Comparison of ENCODE assay signal across 2 cellular contexts in the genomic region with DNA sequence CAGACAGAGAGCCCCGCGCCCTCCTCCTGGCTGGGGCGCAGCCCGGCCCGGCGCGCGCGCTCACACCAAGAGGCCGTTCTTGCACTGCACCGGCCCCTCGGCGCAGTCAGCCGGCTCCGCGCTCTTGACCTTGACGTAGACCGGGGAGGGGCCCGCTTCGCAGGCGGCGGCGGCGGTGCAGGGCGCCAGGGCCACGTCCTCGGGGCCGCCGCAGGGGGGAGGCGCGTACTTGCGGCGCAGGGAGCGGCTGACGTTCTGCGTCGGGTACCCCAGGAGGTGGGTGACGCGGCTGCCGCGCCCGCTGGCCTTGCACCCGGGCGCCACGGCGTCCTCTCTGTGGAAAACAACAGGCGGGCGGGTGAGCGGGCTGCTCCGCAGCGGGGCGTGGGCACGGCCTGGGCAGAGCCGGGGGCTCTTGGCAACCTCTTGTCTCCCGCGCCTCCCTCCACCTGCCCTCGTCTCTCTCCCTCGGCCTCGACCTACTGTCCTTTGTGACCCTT.
TF ChIP-seq lines count a peak whose summit lies in the region.

No MANE protein-coding gene starts in this region.

TF ChIP-seq in HEK293, 187 proteins besides CTCF, POLR2A, EP300 and RAD21 (continued from another document):
- no peak for TF ChIP-seq ZNF560 (tag by site-specific recombination; IDR thresholded peaks at IDR 0.05; ENCODE audit: borderline replicate concordance)
- TF ChIP-seq ZBTB8A (tag by site-specific recombination; IDR thresholded peaks at IDR 0.05), result peak; percentile 71
- TF ChIP-seq GLIS2 (tag by site-specific recombination; IDR thresholded peaks at IDR 0.05), result peak; percentile 69
- TF ChIP-seq, protein P1, sequence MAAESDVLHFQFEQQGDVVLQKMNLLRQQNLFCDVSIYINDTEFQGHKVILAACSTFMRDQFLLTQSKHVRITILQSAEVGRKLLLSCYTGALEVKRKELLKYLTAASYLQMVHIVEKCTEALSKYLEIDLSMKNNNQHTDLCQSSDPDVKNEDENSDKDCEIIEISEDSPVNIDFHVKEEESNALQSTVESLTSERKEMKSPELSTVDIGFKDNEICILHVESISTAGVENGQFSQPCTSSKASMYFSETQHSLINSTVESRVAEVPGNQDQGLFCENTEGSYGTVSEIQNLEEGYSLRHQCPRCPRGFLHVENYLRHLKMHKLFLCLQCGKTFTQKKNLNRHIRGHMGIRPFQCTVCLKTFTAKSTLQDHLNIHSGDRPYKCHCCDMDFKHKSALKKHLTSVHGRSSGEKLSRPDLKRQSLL (tag by site-specific recombination; IDR thresholded peaks at IDR 0.05), result 0 out of 2 replicates have a peak, but pooled peaks have one; percentile 2
- TF ChIP-seq WT1 (tag by site-specific recombination; IDR thresholded peaks at IDR 0.05), result peak; percentile 6; the same call in 1 of the 2 replicates
- TF ChIP-seq ZNF701 (tag by site-specific recombination; IDR thresholded peaks at IDR 0.05), result no peak
- no peak for TF ChIP-seq ZFP69B (tag by site-specific recombination; IDR thresholded peaks at IDR 0.05)
- TF ChIP-seq ZNF423 (tag by site-specific recombination; IDR thresholded peaks at IDR 0.05), result peak; percentile 39; the same call in 1 of the 2 replicates
- TF ChIP-seq, protein P2, sequence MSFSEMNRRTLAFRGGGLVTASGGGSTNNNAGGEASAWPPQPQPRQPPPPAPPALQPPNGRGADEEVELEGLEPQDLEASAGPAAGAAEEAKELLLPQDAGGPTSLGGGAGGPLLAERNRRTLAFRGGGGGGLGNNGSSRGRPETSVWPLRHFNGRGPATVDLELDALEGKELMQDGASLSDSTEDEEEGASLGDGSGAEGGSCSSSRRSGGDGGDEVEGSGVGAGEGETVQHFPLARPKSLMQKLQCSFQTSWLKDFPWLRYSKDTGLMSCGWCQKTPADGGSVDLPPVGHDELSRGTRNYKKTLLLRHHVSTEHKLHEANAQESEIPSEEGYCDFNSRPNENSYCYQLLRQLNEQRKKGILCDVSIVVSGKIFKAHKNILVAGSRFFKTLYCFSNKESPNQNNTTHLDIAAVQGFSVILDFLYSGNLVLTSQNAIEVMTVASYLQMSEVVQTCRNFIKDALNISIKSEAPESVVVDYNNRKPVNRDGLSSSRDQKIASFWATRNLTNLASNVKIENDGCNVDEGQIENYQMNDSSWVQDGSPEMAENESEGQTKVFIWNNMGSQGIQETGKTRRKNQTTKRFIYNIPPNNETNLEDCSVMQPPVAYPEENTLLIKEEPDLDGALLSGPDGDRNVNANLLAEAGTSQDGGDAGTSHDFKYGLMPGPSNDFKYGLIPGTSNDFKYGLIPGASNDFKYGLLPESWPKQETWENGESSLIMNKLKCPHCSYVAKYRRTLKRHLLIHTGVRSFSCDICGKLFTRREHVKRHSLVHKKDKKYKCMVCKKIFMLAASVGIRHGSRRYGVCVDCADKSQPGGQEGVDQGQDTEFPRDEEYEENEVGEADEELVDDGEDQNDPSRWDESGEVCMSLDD (tag by site-specific recombination; IDR thresholded peaks at IDR 0.05), result 0 out of 2 replicates have a peak, but pooled peaks have one; percentile 17
- TF ChIP-seq ZNF37A (tag by site-specific recombination; IDR thresholded peaks at IDR 0.05), result no peak
- TF ChIP-seq ZNF600 (tag by site-specific recombination; IDR thresholded peaks at IDR 0.05), result peak; percentile 60; the same call in 1 of the 2 replicates
- TF ChIP-seq, protein P3, sequence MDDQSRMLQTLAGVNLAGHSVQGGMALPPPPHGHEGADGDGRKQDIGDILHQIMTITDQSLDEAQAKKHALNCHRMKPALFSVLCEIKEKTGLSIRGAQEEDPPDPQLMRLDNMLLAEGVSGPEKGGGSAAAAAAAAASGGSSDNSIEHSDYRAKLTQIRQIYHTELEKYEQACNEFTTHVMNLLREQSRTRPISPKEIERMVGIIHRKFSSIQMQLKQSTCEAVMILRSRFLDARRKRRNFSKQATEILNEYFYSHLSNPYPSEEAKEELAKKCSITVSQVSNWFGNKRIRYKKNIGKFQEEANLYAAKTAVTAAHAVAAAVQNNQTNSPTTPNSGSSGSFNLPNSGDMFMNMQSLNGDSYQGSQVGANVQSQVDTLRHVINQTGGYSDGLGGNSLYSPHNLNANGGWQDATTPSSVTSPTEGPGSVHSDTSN (CRISPR knock-in tag; IDR thresholded peaks at IDR 0.05), result 0 out of 2 replicates have a peak, but pooled peaks have one; percentile 3
- TF ChIP-seq GLIS1 (tag by site-specific recombination; IDR thresholded peaks at IDR 0.05), result peak; percentile 87
- peak; percentile 27; the same call in 1 of the 2 replicates for TF ChIP-seq ZBTB48 (tag by site-specific recombination; IDR thresholded peaks at IDR 0.05)
- TF ChIP-seq, protein P4, sequence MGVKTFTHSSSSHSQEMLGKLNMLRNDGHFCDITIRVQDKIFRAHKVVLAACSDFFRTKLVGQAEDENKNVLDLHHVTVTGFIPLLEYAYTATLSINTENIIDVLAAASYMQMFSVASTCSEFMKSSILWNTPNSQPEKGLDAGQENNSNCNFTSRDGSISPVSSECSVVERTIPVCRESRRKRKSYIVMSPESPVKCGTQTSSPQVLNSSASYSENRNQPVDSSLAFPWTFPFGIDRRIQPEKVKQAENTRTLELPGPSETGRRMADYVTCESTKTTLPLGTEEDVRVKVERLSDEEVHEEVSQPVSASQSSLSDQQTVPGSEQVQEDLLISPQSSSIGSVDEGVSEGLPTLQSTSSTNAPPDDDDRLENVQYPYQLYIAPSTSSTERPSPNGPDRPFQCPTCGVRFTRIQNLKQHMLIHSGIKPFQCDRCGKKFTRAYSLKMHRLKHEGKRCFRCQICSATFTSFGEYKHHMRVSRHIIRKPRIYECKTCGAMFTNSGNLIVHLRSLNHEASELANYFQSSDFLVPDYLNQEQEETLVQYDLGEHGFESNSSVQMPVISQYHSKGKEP (tag by site-specific recombination; IDR thresholded peaks at IDR 0.05), result 0 out of 2 replicates have a peak, but pooled peaks have one; percentile 27
- TF ChIP-seq, protein P5, sequence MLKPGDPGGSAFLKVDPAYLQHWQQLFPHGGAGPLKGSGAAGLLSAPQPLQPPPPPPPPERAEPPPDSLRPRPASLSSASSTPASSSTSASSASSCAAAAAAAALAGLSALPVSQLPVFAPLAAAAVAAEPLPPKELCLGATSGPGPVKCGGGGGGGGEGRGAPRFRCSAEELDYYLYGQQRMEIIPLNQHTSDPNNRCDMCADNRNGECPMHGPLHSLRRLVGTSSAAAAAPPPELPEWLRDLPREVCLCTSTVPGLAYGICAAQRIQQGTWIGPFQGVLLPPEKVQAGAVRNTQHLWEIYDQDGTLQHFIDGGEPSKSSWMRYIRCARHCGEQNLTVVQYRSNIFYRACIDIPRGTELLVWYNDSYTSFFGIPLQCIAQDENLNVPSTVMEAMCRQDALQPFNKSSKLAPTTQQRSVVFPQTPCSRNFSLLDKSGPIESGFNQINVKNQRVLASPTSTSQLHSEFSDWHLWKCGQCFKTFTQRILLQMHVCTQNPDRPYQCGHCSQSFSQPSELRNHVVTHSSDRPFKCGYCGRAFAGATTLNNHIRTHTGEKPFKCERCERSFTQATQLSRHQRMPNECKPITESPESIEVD (tag by site-specific recombination; IDR thresholded peaks at IDR 0.05), result no peak
- no peak for TF ChIP-seq ZBTB1 (tag by site-specific recombination; IDR thresholded peaks at IDR 0.05)

TF ChIP-seq in WTC11, 78 proteins besides CTCF, POLR2A, EP300 and RAD21 (continued from another document and continues in another):
- TF ChIP-seq, protein P6, sequence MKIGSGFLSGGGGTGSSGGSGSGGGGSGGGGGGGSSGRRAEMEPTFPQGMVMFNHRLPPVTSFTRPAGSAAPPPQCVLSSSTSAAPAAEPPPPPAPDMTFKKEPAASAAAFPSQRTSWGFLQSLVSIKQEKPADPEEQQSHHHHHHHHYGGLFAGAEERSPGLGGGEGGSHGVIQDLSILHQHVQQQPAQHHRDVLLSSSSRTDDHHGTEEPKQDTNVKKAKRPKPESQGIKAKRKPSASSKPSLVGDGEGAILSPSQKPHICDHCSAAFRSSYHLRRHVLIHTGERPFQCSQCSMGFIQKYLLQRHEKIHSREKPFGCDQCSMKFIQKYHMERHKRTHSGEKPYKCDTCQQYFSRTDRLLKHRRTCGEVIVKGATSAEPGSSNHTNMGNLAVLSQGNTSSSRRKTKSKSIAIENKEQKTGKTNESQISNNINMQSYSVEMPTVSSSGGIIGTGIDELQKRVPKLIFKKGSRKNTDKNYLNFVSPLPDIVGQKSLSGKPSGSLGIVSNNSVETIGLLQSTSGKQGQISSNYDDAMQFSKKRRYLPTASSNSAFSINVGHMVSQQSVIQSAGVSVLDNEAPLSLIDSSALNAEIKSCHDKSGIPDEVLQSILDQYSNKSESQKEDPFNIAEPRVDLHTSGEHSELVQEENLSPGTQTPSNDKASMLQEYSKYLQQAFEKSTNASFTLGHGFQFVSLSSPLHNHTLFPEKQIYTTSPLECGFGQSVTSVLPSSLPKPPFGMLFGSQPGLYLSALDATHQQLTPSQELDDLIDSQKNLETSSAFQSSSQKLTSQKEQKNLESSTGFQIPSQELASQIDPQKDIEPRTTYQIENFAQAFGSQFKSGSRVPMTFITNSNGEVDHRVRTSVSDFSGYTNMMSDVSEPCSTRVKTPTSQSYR (CRISPR knock-in tag; IDR thresholded peaks at IDR 0.05), result no peak
- TF ChIP-seq NFE2L1 (CRISPR knock-in tag; IDR thresholded peaks at IDR 0.05), result no peak
- TF ChIP-seq, protein P7, sequence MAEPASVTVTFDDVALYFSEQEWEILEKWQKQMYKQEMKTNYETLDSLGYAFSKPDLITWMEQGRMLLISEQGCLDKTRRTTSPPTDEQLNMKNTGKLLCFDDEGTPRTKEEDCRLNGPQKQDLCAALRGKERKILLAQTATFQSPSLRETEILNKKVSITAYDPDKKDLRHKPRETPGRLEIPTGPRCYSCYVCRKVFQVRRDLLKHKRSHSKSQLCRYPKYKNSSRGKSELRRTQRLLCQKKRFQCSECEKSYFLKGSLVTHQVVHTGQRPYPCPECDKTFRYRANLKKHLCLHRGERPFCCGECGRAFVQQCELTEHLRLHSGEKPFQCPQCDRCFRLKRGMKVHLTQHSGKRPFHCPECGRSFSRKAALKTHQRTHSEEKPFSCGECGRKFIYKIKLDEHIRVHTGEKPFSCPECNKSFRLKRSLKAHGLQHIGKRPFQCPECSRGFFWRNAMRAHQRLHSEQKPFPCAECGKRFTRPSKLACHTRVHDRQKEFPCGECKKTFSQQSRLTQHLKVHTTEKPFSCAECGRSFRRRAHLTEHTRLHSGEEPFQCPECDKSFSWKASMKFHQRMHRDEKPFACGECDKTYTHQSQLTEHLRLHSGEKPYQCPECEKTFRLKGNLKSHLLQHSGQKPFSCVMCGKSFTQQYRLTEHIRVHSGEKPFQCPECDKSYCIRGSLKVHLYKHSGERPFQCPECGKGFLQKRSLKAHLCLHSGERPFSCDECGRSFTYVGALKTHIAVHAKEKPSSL (CRISPR knock-in tag; conservative IDR thresholded peaks at IDR 0.05), result no peak
- TF ChIP-seq, protein P8, sequence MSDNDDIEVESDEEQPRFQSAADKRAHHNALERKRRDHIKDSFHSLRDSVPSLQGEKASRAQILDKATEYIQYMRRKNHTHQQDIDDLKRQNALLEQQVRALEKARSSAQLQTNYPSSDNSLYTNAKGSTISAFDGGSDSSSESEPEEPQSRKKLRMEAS (CRISPR knock-in tag; IDR thresholded peaks at IDR 0.05), result no peak
- TF ChIP-seq, protein P9, sequence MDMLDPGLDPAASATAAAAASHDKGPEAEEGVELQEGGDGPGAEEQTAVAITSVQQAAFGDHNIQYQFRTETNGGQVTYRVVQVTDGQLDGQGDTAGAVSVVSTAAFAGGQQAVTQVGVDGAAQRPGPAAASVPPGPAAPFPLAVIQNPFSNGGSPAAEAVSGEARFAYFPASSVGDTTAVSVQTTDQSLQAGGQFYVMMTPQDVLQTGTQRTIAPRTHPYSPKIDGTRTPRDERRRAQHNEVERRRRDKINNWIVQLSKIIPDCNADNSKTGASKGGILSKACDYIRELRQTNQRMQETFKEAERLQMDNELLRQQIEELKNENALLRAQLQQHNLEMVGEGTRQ (CRISPR knock-in tag; IDR thresholded peaks at IDR 0.05), result no peak
- TF ChIP-seq ETV6 (CRISPR knock-in tag; IDR thresholded peaks at IDR 0.05), result no peak
- no peak for TF ChIP-seq RORB (CRISPR knock-in tag; IDR thresholded peaks at IDR 0.05)
- TF ChIP-seq, protein P10, sequence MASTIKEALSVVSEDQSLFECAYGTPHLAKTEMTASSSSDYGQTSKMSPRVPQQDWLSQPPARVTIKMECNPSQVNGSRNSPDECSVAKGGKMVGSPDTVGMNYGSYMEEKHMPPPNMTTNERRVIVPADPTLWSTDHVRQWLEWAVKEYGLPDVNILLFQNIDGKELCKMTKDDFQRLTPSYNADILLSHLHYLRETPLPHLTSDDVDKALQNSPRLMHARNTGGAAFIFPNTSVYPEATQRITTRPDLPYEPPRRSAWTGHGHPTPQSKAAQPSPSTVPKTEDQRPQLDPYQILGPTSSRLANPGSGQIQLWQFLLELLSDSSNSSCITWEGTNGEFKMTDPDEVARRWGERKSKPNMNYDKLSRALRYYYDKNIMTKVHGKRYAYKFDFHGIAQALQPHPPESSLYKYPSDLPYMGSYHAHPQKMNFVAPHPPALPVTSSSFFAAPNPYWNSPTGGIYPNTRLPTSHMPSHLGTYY (CRISPR knock-in tag; IDR thresholded peaks at IDR 0.05), result no peak
- TF ChIP-seq, protein P11, sequence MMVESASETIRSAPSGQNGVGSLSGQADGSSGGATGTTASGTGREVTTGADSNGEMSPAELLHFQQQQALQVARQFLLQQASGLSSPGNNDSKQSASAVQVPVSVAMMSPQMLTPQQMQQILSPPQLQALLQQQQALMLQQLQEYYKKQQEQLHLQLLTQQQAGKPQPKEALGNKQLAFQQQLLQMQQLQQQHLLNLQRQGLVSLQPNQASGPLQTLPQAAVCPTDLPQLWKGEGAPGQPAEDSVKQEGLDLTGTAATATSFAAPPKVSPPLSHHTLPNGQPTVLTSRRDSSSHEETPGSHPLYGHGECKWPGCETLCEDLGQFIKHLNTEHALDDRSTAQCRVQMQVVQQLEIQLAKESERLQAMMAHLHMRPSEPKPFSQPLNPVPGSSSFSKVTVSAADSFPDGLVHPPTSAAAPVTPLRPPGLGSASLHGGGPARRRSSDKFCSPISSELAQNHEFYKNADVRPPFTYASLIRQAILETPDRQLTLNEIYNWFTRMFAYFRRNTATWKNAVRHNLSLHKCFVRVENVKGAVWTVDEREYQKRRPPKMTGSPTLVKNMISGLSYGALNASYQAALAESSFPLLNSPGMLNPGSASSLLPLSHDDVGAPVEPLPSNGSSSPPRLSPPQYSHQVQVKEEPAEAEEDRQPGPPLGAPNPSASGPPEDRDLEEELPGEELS (CRISPR knock-in tag; IDR thresholded peaks at IDR 0.05), result no peak
- TF ChIP-seq, protein P12, sequence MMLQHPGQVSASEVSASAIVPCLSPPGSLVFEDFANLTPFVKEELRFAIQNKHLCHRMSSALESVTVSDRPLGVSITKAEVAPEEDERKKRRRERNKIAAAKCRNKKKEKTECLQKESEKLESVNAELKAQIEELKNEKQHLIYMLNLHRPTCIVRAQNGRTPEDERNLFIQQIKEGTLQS (CRISPR knock-in tag; conservative IDR thresholded peaks at IDR 0.05), result no peak
- peak; percentile 48; the same call in 1 of the 2 replicates for TF ChIP-seq CREM (CRISPR knock-in tag; IDR thresholded peaks at IDR 0.05)
